20 cellular contexts compared by ENCODE assay signal in genomic region chr11:548700-549603, GRCh38. TPM values are rescaled to one million over a fixed set of nuclear protein-coding genes. Genes with fewer than 3 reads are reported as not detected.
DNase-seq lines count a peak whose midpoint lies in the region; ATAC-seq and TF ChIP-seq lines count a peak whose summit lies in the region.
"Had no signal": no experiment of that assay in that cellular context is flagged by ENCODE, and none has a peak within 500 bp of the region (broad histone marks: within the 10 kb centered on the region; RNA-seq: fewer than 3 reads in every experiment).

No MANE protein-coding gene starts in this region.

- peaks cover 0 to 4% (median 0%) of the 10 kb centered on the region in 3 donors for H3K4me1 Mint-ChIP-seq in IgD-negative memory B cell
- H3K4me1 Mint-ChIP-seq in WTC11 = no peaks in the 10 kb centered on the region
- H3K4me1 Mint-ChIP-seq: activated CD4-positive, alpha-beta T cell treated with anti-CD3 and anti-CD28 coated beads, Interleukin-2, amount 10 ng/mL, durations not matched to agents 7 days and 5 days; CD4-positive, CD25-positive, alpha-beta regulatory T cell; natural killer cell had no signal

- H3K36me3 ChIP-seq in DOHH2 (ENCODE audit: control insufficient read depth, low read length) (no peaks in the 10 kb centered on the region), mesendoderm (ENCODE audit: control insufficient read depth, insufficient read depth, low read length) (no peaks in the 10 kb centered on the region), thyroid gland (no peaks in the 10 kb centered on the region)
- H3K36me3 ChIP-seq: adrenal gland had no signal

- H4K20me1 ChIP-seq in DOHH2 (ENCODE audit: control insufficient read depth, insufficient read depth, low read depth, low read length) = no peaks in the 10 kb centered on the region

- H2BK120ac ChIP-seq in mesendoderm (ENCODE audit: low read depth, low read length) = no peak overlapping the region

- TF ChIP-seq POLR2A in thyroid gland (IDR thresholded peaks at IDR 0.05) = no peak

- H3K9me2 ChIP-seq in DOHH2 (replicated peaks; ENCODE audit: control insufficient read depth, low read length) = no peaks in the 10 kb centered on the region

- H2BK15ac ChIP-seq in mesendoderm (replicated peaks; ENCODE audit: low read depth) = no peak overlapping the region

- intact Hi-C loops in thyroid gland (cut with DNase I) = no loop called here

- H3K79me1 ChIP-seq in mesendoderm (ENCODE audit: low read length) = no peaks in the 10 kb centered on the region

- POLR2A ChIA-PET in WTC11 (lab: Charles Lee) = no interaction called here

- no peaks in the 10 kb centered on the region for H3K27me3 Mint-ChIP-seq in IgD-negative memory B cell
- no peaks in the 10 kb centered on the region; the same call in 1 of the 2 replicates for H3K27me3 Mint-ChIP-seq in WTC11 (ENCODE audit: low read depth)
- H3K27me3 Mint-ChIP-seq: activated CD4-positive, alpha-beta T cell treated with anti-CD3 and anti-CD28 coated beads, Interleukin-2, amount 10 ng/mL, durations not matched to agents 7 days and 5 days had no signal

- H3F3A ChIP-seq in DOHH2 (ENCODE audit: control insufficient read depth, insufficient read depth) = no peaks in the 10 kb centered on the region

- peaks cover 10% of the 10 kb centered on the region for H3K4me1 ChIP-seq in DOHH2 (ENCODE audit: control insufficient read depth, low read length)
- no peaks in the 10 kb centered on the region for H3K4me1 ChIP-seq in mesendoderm (ENCODE audit: control insufficient read depth, low read depth, low read length)
- H3K4me1 ChIP-seq in thyroid gland = peaks cover 0 to 1% of the 10 kb centered on the region in 2 donors
- H3K4me1 ChIP-seq: adrenal gland had no signal

- no peak overlapping the region for H3K9ac ChIP-seq in mesendoderm (ENCODE audit: low read length)

- H3K27ac ChIP-seq in DOHH2 (ENCODE audit: low read depth, low read length) = no peak overlapping the region
- H3K27ac ChIP-seq in mesendoderm (ENCODE audit: low read depth, low read length) = no peak overlapping the region
- H3K27ac ChIP-seq in thyroid gland = no peak overlapping the region
- H3K27ac ChIP-seq: adrenal gland, HL-60 had no signal

- TF ChIP-seq CTCF in DOHH2 (IDR thresholded peaks at IDR 0.05; ENCODE audit: low read depth, low read length, poor library complexity, severe bottlenecking) (no peak), WTC11 (IDR thresholded peaks at IDR 0.05) (no peak), thyroid gland (IDR thresholded peaks at IDR 0.05) (no peak)

- H2BK5ac ChIP-seq in mesendoderm (ENCODE audit: low read length) = no peak overlapping the region

- no peaks in the 10 kb centered on the region for H3K9me3 Mint-ChIP-seq in IgD-negative memory B cell
- no peaks in the 10 kb centered on the region for H3K9me3 Mint-ChIP-seq in WTC11
- H3K9me3 Mint-ChIP-seq: activated CD4-positive, alpha-beta T cell treated with anti-CD3 and anti-CD28 coated beads, Interleukin-2, amount 10 ng/mL, durations not matched to agents 7 days and 5 days; CD4-positive, CD25-positive, alpha-beta regulatory T cell; natural killer cell had no signal

- no peak overlapping the region for H2AK5ac ChIP-seq in mesendoderm (ENCODE audit: low read length)

- H3K23ac ChIP-seq in mesendoderm (ENCODE audit: low read length) = no peak overlapping the region

- H3K36me3 Mint-ChIP-seq in IgD-negative memory B cell (peaks cover 2% of the 10 kb centered on the region), WTC11 (no peaks in the 10 kb centered on the region)
- H3K36me3 Mint-ChIP-seq: CD4-positive, CD25-positive, alpha-beta regulatory T cell; natural killer cell had no signal

- CTCF ChIA-PET in WTC11 (lab: Charles Lee) = no interaction called here

- no peak overlapping the region for H3K18ac ChIP-seq in mesendoderm (ENCODE audit: low read length)

- H3K27me3 ChIP-seq in DOHH2 (ENCODE audit: control insufficient read depth, low read length) (no peaks in the 10 kb centered on the region), mesendoderm (ENCODE audit: insufficient read depth, low read length, poor library complexity) (no peaks in the 10 kb centered on the region), thyroid gland (no peaks in the 10 kb centered on the region)

- ATAC-seq in WTC11 (no peak), HG03439 (IDR thresholded peaks at IDR 0.05; ENCODE audit: unreplicated experiment) (no peak)
- ATAC-seq: esophagus mucosa, natural killer cell had no signal

- no peak overlapping the region for H4K5ac ChIP-seq in mesendoderm (ENCODE audit: low read length)

- no peak overlapping the region for H3K56ac ChIP-seq in mesendoderm (ENCODE audit: low read length)

- H3K27ac Mint-ChIP-seq in IgD-negative memory B cell (peak overlapping the region; percentile 21 to 82 (median 53)), WTC11 (peak overlapping the region; percentile 69)
- H3K27ac Mint-ChIP-seq: activated CD4-positive, alpha-beta T cell treated with anti-CD3 and anti-CD28 coated beads, Interleukin-2, amount 10 ng/mL, durations not matched to agents 7 days and 5 days; CD4-positive, CD25-positive, alpha-beta regulatory T cell; natural killer cell had no signal

- no peak overlapping the region for H3K4ac ChIP-seq in mesendoderm (ENCODE audit: low read depth, low read length)

- H3K4me3 Mint-ChIP-seq in IgD-negative memory B cell = peak overlapping the region in 2 of 4 donors; percentile 52 to 57
- no peak overlapping the region for H3K4me3 Mint-ChIP-seq in WTC11
- H3K4me3 Mint-ChIP-seq: activated CD4-positive, alpha-beta T cell treated with anti-CD3 and anti-CD28 coated beads, Interleukin-2, amount 10 ng/mL, durations not matched to agents 7 days and 5 days; natural killer cell had no signal

- H3K4me3 ChIP-seq in DOHH2 (ENCODE audit: low read length) = no peak overlapping the region
- H3K4me3 ChIP-seq in mesendoderm (ENCODE audit: low read length) = no peak overlapping the region
- no peak overlapping the region for H3K4me3 ChIP-seq in thyroid gland (replicated peaks in 1 of 3)
- H3K4me3 ChIP-seq: adrenal gland had no signal

- no peaks in the 10 kb centered on the region for H3K9me3 ChIP-seq in DOHH2 (ENCODE audit: control insufficient read depth, insufficient read depth, low read length)
- H3K9me3 ChIP-seq in thyroid gland = no peaks in the 10 kb centered on the region
- H3K9me3 ChIP-seq: adrenal gland had no signal

- WGBS in mesendoderm (ENCODE audit: extremely low coverage, insufficient coverage, low lambda C conversion rate) = no CpG with 5 or more reads among the region's 32 CpGs
- 84 to 86% methylated on average over 30 to 32 of the region's 32 CpGs for WGBS in thyroid gland, 2 donors

- no peaks in the 10 kb centered on the region for H3K79me2 ChIP-seq in DOHH2 (ENCODE audit: control insufficient read depth, low read length)
- no peaks in the 10 kb centered on the region for H3K79me2 ChIP-seq in mesendoderm (ENCODE audit: control insufficient read depth, insufficient read depth, low read length)

- DNase-seq in WTC11 (ENCODE audit: low spot score) (no peak), mesendoderm (peak; percentile 70), COLO829 (ENCODE audit: low spot score) (no peak), thyroid gland (no peak)
- DNase-seq: activated CD4-positive, alpha-beta T cell treated with anti-CD3 and anti-CD28 coated beads, Interleukin-2, amount 10 ng/mL, durations not matched to agents 7 days and 5 days; activated CD8-positive, alpha-beta memory T cell treated with anti-CD3 and anti-CD28 coated beads, Interleukin-2, amount 50 U/mL, for 4 hours; activated effector memory CD4-positive, alpha-beta T cell treated with anti-CD3 and anti-CD28 coated beads, Interleukin-2, amount 50 U/mL, for 16 hours; adrenal gland; caudate nucleus; CD4-positive, CD25-positive, alpha-beta regulatory T cell; DMS153; KBM-7; MV-4-11; natural killer cell; NCI-H2029 treated with DMSO at 0.1 percent for 48 hours had no signal

- H4K8ac ChIP-seq in mesendoderm (ENCODE audit: low read depth, low read length) = no peak overlapping the region

- H3K4me2 ChIP-seq in DOHH2 (ENCODE audit: low read length) = peak overlapping the region; percentile 10; the same call in 1 of the 2 replicates
- no peak overlapping the region for H3K4me2 ChIP-seq in mesendoderm (ENCODE audit: low read length)

RNA-seq across cellular contexts. Expression of gene LMNTD2, which starts 11.6 kb away (rescaled TPM):
- 3.8 TPM for polyA plus RNA-seq in IgD-negative memory B cell
- total RNA-seq in WTC11 (2021) = 4.0 to 6.0 TPM (median 5.9 TPM) in 3 replicates
- 0.56 TPM for polyA plus RNA-seq in mesendoderm (2013, experiment 1 of 2)
- 0.49 TPM for polyA plus RNA-seq in mesendoderm (2013, experiment 2 of 2)
- total RNA-seq in thyroid gland = 1 to 10 TPM; 4.2 to 8.8 (median 6.6) TPM

RNA-seq across cellular contexts. Expression of gene LRRC56, which starts 11.6 kb away (rescaled TPM):
- 2.6 TPM for polyA plus RNA-seq in IgD-negative memory B cell
- total RNA-seq in WTC11 (2021) (2.3 to 3.4 TPM (median 2.5 TPM) in 3 replicates), thyroid gland (1 to 10 TPM; 1.7 to 2.6 (median 2.3) TPM)
- polyA plus RNA-seq in mesendoderm (2013, experiment 1 of 2) = 0.37 TPM
- 0.35 TPM for polyA plus RNA-seq in mesendoderm (2013, experiment 2 of 2)

RNA-seq across cellular contexts. Expression of gene RASSF7, which starts 11.8 kb away (rescaled TPM):
- polyA plus RNA-seq in IgD-negative memory B cell = 42.0 TPM
- total RNA-seq in WTC11 (2021) (30.6 to 39.7 TPM (median 32.5 TPM) in 3 replicates), thyroid gland (10 to 100 TPM; 18.6 to 60.0 (median 24.8) TPM)
- 5.6 TPM for polyA plus RNA-seq in mesendoderm (2013, experiment 1 of 2)
- 6.5 TPM for polyA plus RNA-seq in mesendoderm (2013, experiment 2 of 2)

RNA-seq across cellular contexts. Expression of gene HRAS, which starts 13.6 kb away (rescaled TPM):
- 22.5 TPM for polyA plus RNA-seq in IgD-negative memory B cell
- 42.9 to 62.4 TPM (median 48.3 TPM) in 3 replicates for total RNA-seq in WTC11 (2021)
- 37.4 TPM for polyA plus RNA-seq in mesendoderm (2013, experiment 1 of 2)
- 38.7 TPM for polyA plus RNA-seq in mesendoderm (2013, experiment 2 of 2)
- 10 to 100 TPM; 16.9 to 41.3 (median 29.9) TPM for total RNA-seq in thyroid gland

RNA-seq across cellular contexts. Expression of gene PHRF1, which starts 27.3 kb away (rescaled TPM):
- polyA plus RNA-seq in IgD-negative memory B cell = 15.4 TPM
- total RNA-seq in WTC11 (2021) (39.4 to 46.9 TPM (median 40.1 TPM) in 3 replicates), thyroid gland (10 to 100 TPM; 18.3 to 31.0 (median 19.3) TPM)
- polyA plus RNA-seq in mesendoderm (2013, experiment 1 of 2) = 19.1 TPM
- polyA plus RNA-seq in mesendoderm (2013, experiment 2 of 2) = 18.6 TPM
